7 cellular contexts compared by ENCODE assay signal in the genomic region with DNA sequence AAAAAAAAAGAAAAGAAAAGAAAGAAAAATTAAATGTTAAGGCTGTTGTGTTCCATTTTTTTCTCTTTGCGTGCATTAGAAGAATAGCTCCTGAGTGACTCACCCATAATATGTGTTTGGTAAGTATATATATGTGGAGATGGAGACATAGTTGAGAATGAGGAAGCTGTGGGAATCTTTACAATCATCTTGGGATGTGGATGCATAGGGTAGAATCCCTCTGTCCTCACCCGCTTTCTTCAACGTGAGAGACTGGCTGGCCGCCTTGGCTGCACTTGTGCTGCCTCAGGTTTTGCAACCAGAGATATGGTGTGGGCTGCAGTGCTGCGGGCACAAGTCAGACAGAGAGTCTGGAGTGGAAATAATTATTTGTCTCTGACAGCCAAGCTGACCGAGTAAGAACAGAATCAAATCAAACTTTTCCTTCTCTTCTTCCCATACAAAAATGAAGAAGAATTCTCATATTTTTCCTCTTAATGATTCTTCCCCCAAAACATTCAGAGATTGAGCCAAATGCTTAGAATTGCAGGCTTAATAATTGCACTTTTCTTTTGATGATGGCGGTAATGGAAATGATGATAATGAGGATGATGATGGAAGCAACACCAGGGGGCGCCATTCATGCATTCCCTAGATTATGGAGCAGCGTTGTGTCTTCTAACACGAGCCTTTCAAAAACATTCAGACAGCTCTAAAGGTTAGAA. TPM values are rescaled to one million over a fixed set of nuclear protein-coding genes. Genes with fewer than 3 reads are reported as not detected.
DNase-seq lines count a peak whose midpoint lies in the region; ATAC-seq, FAIRE-seq and TF ChIP-seq lines count a peak whose summit lies in the region.

No MANE protein-coding gene starts in this region.

- intact Hi-C loops in Panc1 (cut with micrococcal nuclease; ENCODE audit: unreplicated experiment) (no loop called here), spleen (cut with DNase I; ENCODE audit: low total_unique reads) (no loop called here)

- no peak for TF ChIP-seq POLR2A in spleen (IDR thresholded peaks at IDR 0.05)

- H3K4me3 ChIP-seq in Panc1 (ENCODE audit: low read depth in 2 of 2, low read length in 2 of 2) (no peak overlapping the region), fibroblast of lung (replicated peaks in 1 of 4; ENCODE audit: control extremely low read depth in 1 of 4, insufficient read depth in 1 of 4, low read depth in 3 of 4, low read length in 4 of 4) (no peak overlapping the region), spleen (no peak overlapping the region)

- H3K27me3 ChIP-seq in Panc1 (ENCODE audit: control insufficient read depth, insufficient read depth, low read length) (no peaks in the 10 kb centered on the region), fibroblast of lung (ENCODE audit: control insufficient read depth, insufficient read depth, low read length) (no peaks in the 10 kb centered on the region), spleen (replicated peaks in 1 of 7) (peaks cover 0 to 26% (median 0%) of the 10 kb centered on the region in 7 donors)

- peak; percentile 55 for FAIRE-seq in GM19239 (lab: Jason Lieb, UNC)

- no peaks in the 10 kb centered on the region for H4K20me1 ChIP-seq in fibroblast of lung (ENCODE audit: control insufficient read depth, extremely low read depth, insufficient read depth, low read length)

- H3K36me3 ChIP-seq in Panc1 (ENCODE audit: control insufficient read depth, insufficient read depth, low read length) (no peaks in the 10 kb centered on the region), fibroblast of lung (ENCODE audit: control insufficient read depth, insufficient read depth, low read length) (no peaks in the 10 kb centered on the region), spleen (no peaks in the 10 kb centered on the region)

- peak; percentile 5 for DNase-seq in GM19239 (ENCODE audit: insufficient read length, low spot score)
- DNase-seq in Panc1 (ENCODE audit: low read depth, low spot score), result no peak
- DNase-seq in fibroblast of lung (ENCODE audit: low read depth in 2 of 2), result peak; percentile 6 to 18
- no peak for DNase-seq in spleen
- DNase-seq in NCI-H345 (lab: John Stamatoyannopoulos, UW), result no peak
- no peak for DNase-seq in NCI-H524 treated with DMSO at 0.1 percent for 48 hours (lab: John Stamatoyannopoulos, UW)

- H2AFZ ChIP-seq in fibroblast of lung (ENCODE audit: low read length), result no peak overlapping the region

- CTCF ChIA-PET in Panc1 (lab: Charles Lee), result no interaction called here

- in situ Hi-C loops in Panc1 (cut with HindIII; ENCODE audit: low pct_unique_long_range_greater_than_20kb, low sequenced_read_pairs), result no loop called here

- H3K27ac ChIP-seq in Panc1 (ENCODE audit: low read length), result no peak overlapping the region
- H3K27ac ChIP-seq in fibroblast of lung (ENCODE audit: insufficient read depth, low read length), result no peak overlapping the region
- H3K27ac ChIP-seq in spleen, result no peak overlapping the region

- POLR2A ChIA-PET in Panc1 (lab: Charles Lee), result no interaction called here

- TF ChIP-seq CTCF in Panc1 (IDR thresholded peaks at IDR 0.05) (peak; percentile 18; the same call in 1 of the 2 replicates), fibroblast of lung (conservative IDR thresholded peaks at IDR 0.05 in 1 of 2, IDR thresholded peaks at IDR 0.05 in 1 of 2; ENCODE audit: low read depth in 1 of 2, low read length in 2 of 2) (peak; percentile 31 to 34), spleen (IDR thresholded peaks at IDR 0.05 in 8 of 11, conservative IDR thresholded peaks at IDR 0.05 in 3 of 11) (peak in 6 of 11 experiments; percentile 12 to 53 (median 26))

- no peak for ATAC-seq in Panc1
- ATAC-seq in GM18498 (IDR thresholded peaks at IDR 0.05; ENCODE audit: unreplicated experiment), result no peak

- H3K79me2 ChIP-seq in fibroblast of lung (ENCODE audit: control insufficient read depth, insufficient read depth, low read length), result no peaks in the 10 kb centered on the region

- H3K4me1 ChIP-seq in Panc1 (ENCODE audit: control insufficient read depth, insufficient read depth, low read length), result no peaks in the 10 kb centered on the region
- H3K4me1 ChIP-seq in fibroblast of lung (ENCODE audit: control insufficient read depth, extremely low read depth, insufficient read depth, low read length), result no peaks in the 10 kb centered on the region
- no peaks in the 10 kb centered on the region for H3K4me1 ChIP-seq in spleen

- no peaks in the 10 kb centered on the region for H3K9me3 ChIP-seq in Panc1 (ENCODE audit: control insufficient read depth, insufficient read depth, low read depth, low read length)
- H3K9me3 ChIP-seq in fibroblast of lung (ENCODE audit: control insufficient read depth, insufficient read depth, low read depth, low read length), result no peaks in the 10 kb centered on the region
- no peaks in the 10 kb centered on the region for H3K9me3 ChIP-seq in spleen

- WGBS in spleen, 5 donors, result 67 to 76% (median 73%) methylated on average over 10 of the region's 10 CpGs

- BruUV-seq in Panc1 (replicated peaks; lab: Mats Ljungman, UMichigan), result no TSS peak

- H3K9ac ChIP-seq in fibroblast of lung (ENCODE audit: insufficient read depth, low read length), result no peak overlapping the region

- no peak overlapping the region for H3K4me2 ChIP-seq in fibroblast of lung (ENCODE audit: extremely low read depth, insufficient read depth, low read length)

RNA-seq across cellular contexts. Expression of a gene that starts 48.5 kb away (rescaled TPM):
- not detected for total RNA-seq in Panc1 (2021; ENCODE audit: unreplicated experiment)
- not detected for polyA plus RNA-seq in Panc1 (2012; ENCODE audit: insufficient read length)
- 1.0 and 3.0 TPM in 2 replicates for total RNA-seq in fibroblast of lung
- 6.7 and 15.6 TPM in 2 replicates for polyA plus RNA-seq in fibroblast of lung
- 4.2 and 9.0 TPM in 2 replicates for polyA plus RNA-seq in fibroblast of lung (2012)
- polyA minus RNA-seq in fibroblast of lung (ENCODE audit: low replicate concordance), result 5.5 and 14.0 TPM in 2 replicates
- not detected for total RNA-seq in spleen
- not detected for polyA plus RNA-seq in spleen

Comparison
In these comparisons a context has a peak if more than half of its experiments do, and no peak if none do; other contexts are left out.
1. DNase-seq: peak in GM19239 (single experiment) and fibroblast of lung (2 of 2); none in Panc1 (single experiment), spleen (single experiment), NCI-H345 (single experiment) and NCI-H524 treated with DMSO at 0.1 percent for 48 hours (single experiment).
2. Peak in every context shown above with its lines, with median percentiles within 50 percentile points of each other: CTCF ChIP-seq.